ENCODE assay signal across 33 cellular contexts in genomic region chr17:34620458-34620857, GRCh38. TPM values are rescaled to one million over a fixed set of nuclear protein-coding genes. Genes with fewer than 3 reads are reported as not detected.
DNase-seq lines count a peak whose midpoint lies in the region; ATAC-seq and TF ChIP-seq lines count a peak whose summit lies in the region.
"Had no signal": no experiment of that assay in that cellular context is flagged by ENCODE, and none has a peak within 500 bp of the region (broad histone marks: within the 10 kb centered on the region; RNA-seq: fewer than 3 reads in every experiment).

No MANE protein-coding gene starts in this region.

- TF ChIP-seq CTCF in BE2C (IDR thresholded peaks at IDR 0.05; ENCODE audit: low read depth, low read length) (no peak), foreskin keratinocyte (conservative IDR thresholded peaks at IDR 0.05) (no peak)

- H3K27ac ChIP-seq in foreskin keratinocyte, result no peak overlapping the region
- H3K27ac ChIP-seq: esophagus squamous epithelium, gastrocnemius medialis, neutrophil, upper lobe of left lung had no signal

- H3K4me3 ChIP-seq in BE2C (ENCODE audit: low read depth, low read length), result no peak overlapping the region
- H3K4me3 ChIP-seq: esophagus squamous epithelium, gastrocnemius medialis, upper lobe of left lung had no signal

- H3K9me3 Mint-ChIP-seq in T-helper 2 cell treated with Interferon-gamma antibody and Interleukin-4, amounts not matched to agents 5 μg/mL and 100 μg/mL, for 36 hours, result no peaks in the 10 kb centered on the region
- H3K9me3 Mint-ChIP-seq: activated CD4-positive, alpha-beta T cell treated with anti-CD3 and anti-CD28 coated beads, Interleukin-2, amount 10 ng/mL, durations not matched to agents 7 days and 5 days; activated naive CD8-positive, alpha-beta T cell treated with anti-CD3 and anti-CD28 coated beads, Interleukin-2, amount 50 U/mL, for 24 hours; activated T-cell treated with anti-CD3 and anti-CD28 coated beads, Interleukin-2, amount 50 U/mL, for 24 hours; central memory CD8-positive, alpha-beta T cell; dendritic cell treated with granulocyte-macrophage colony-stimulating factor and Interleukin-4, amounts not matched to agents 40 ng/mL and 50 ng/mL, for 4 days; endodermal cell; immature natural killer cell; memory B cell; stimulated activated effector memory CD8-positive, alpha-beta T cell treated with anti-CD3 and anti-CD28 coated beads, Interleukin-12 subunit alpha, Interleukin-12 subunit beta, amount 100 ng/mL, for 72 hours; WTC11 had no signal

- H3K4me1 Mint-ChIP-seq in T-helper 2 cell treated with Interferon-gamma antibody and Interleukin-4, amounts not matched to agents 5 μg/mL and 100 μg/mL, for 36 hours (ENCODE audit: low read depth), result no peaks in the 10 kb centered on the region
- H3K4me1 Mint-ChIP-seq: activated CD4-positive, alpha-beta T cell treated with anti-CD3 and anti-CD28 coated beads, Interleukin-2, amount 10 ng/mL, durations not matched to agents 7 days and 5 days; activated naive CD8-positive, alpha-beta T cell treated with anti-CD3 and anti-CD28 coated beads, Interleukin-2, amount 50 U/mL, for 24 hours; CD14-positive monocyte; central memory CD8-positive, alpha-beta T cell; immature natural killer cell; memory B cell; stimulated activated effector memory CD8-positive, alpha-beta T cell treated with anti-CD3 and anti-CD28 coated beads, Interleukin-12 subunit alpha, Interleukin-12 subunit beta, amount 100 ng/mL, for 72 hours had no signal

- H3K27ac Mint-ChIP-seq in T-helper 2 cell treated with Interferon-gamma antibody and Interleukin-4, amounts not matched to agents 5 μg/mL and 100 μg/mL, for 36 hours, result no peak overlapping the region
- H3K27ac Mint-ChIP-seq: activated CD4-positive, alpha-beta T cell treated with anti-CD3 and anti-CD28 coated beads, Interleukin-2, amount 10 ng/mL, durations not matched to agents 7 days and 5 days; activated naive CD8-positive, alpha-beta T cell treated with anti-CD3 and anti-CD28 coated beads, Interleukin-2, amount 50 U/mL, for 24 hours; activated T-cell treated with anti-CD3 and anti-CD28 coated beads, Interleukin-2, amount 50 U/mL, for 24 hours; CD14-positive monocyte; dendritic cell treated with granulocyte-macrophage colony-stimulating factor and Interleukin-4, amounts not matched to agents 40 ng/mL and 50 ng/mL, for 4 days; endodermal cell; immature natural killer cell; memory B cell; progenitor cell of endocrine pancreas; stimulated activated effector memory CD8-positive, alpha-beta T cell treated with anti-CD3 and anti-CD28 coated beads, Interleukin-12 subunit alpha, Interleukin-12 subunit beta, amount 100 ng/mL, for 72 hours had no signal

- H3K4me1 ChIP-seq in BE2C, result peaks cover 68% of the 10 kb centered on the region
- H3K4me1 ChIP-seq in foreskin keratinocyte, result no peaks in the 10 kb centered on the region
- H3K4me1 ChIP-seq: esophagus squamous epithelium, gastrocnemius medialis, upper lobe of left lung had no signal

- H3K27me3 Mint-ChIP-seq in T-helper 2 cell treated with Interferon-gamma antibody and Interleukin-4, amounts not matched to agents 5 μg/mL and 100 μg/mL, for 36 hours (ENCODE audit: low read depth), result peaks cover 38% of the 10 kb centered on the region

- peak; percentile 63 for ATAC-seq in foreskin keratinocyte
- ATAC-seq in HG02852 (IDR thresholded peaks at IDR 0.05; ENCODE audit: unreplicated experiment), result no peak
- ATAC-seq: activated naive CD8-positive, alpha-beta T cell treated with anti-CD3 and anti-CD28 coated beads, Interleukin-2, amount 50 U/mL, for 24 hours; gastrocnemius medialis; sciatic nerve; stimulated activated effector memory CD8-positive, alpha-beta T cell treated with anti-CD3 and anti-CD28 coated beads, Interleukin-12 subunit alpha, Interleukin-12 subunit beta, amount 100 ng/mL, for 72 hours; WTC11 had no signal

- H3K27me3 ChIP-seq in BE2C (no peaks in the 10 kb centered on the region), foreskin keratinocyte (peaks cover 26% of the 10 kb centered on the region)
- H3K27me3 ChIP-seq: upper lobe of left lung had no signal

- no peaks in the 10 kb centered on the region for H3K9me3 ChIP-seq in BE2C
- H3K9me3 ChIP-seq: esophagus squamous epithelium, gastrocnemius medialis, neutrophil, upper lobe of left lung had no signal

- H3K36me3 ChIP-seq in BE2C, result no peaks in the 10 kb centered on the region
- H3K36me3 ChIP-seq: esophagus squamous epithelium, gastrocnemius medialis, neutrophil, upper lobe of left lung had no signal

- peak; percentile 79 for DNase-seq in BE2C
- DNase-seq in ELF-1 (ENCODE audit: low read depth, low spot score), result peak; percentile 47
- DNase-seq in NCI-H345 treated with DMSO at 0.1 percent for 48 hours (lab: John Stamatoyannopoulos, UW; ENCODE audit: unreplicated experiment), result peak; percentile 47
- peak in 1 of 2 donors; percentile 31 for DNase-seq in foreskin keratinocyte
- DNase-seq in T-helper 2 cell treated with Interferon-gamma antibody and Interleukin-4, amounts not matched to agents 5 μg/mL and 100 μg/mL, for 36 hours (ENCODE audit: low spot score), result no peak
- DNase-seq in HUDEP-2 (lab: John Stamatoyannopoulos, UW; ENCODE audit: unreplicated experiment in 76 of 76), result no peak
- DNase-seq: activated CD4-positive, alpha-beta T cell treated with anti-CD3 and anti-CD28 coated beads, Interleukin-2, amount 10 ng/mL, durations not matched to agents 7 days and 5 days; activated naive CD8-positive, alpha-beta T cell treated with anti-CD3 and anti-CD28 coated beads, Interleukin-2, amount 50 U/mL, for 24 hours; activated T-cell treated with anti-CD3 and anti-CD28 coated beads, Interleukin-2, amount 50 U/mL, for 24 hours; Calu3; DND-41; endodermal cell; esophagus squamous epithelium; gastrocnemius medialis; hippocampal formation; immature natural killer cell; IMR-90; NCI-H748 treated with DMSO at 0.1 percent for 48 hours; stimulated activated CD4-positive, alpha-beta T cell treated with anti-CD3 and anti-CD28 coated beads, Interleukin-4, amount 100 ng/mL, for 24 hours; T1000; upper lobe of left lung had no signal

- no peak overlapping the region for H3K4me3 Mint-ChIP-seq in T-helper 2 cell treated with Interferon-gamma antibody and Interleukin-4, amounts not matched to agents 5 μg/mL and 100 μg/mL, for 36 hours
- H3K4me3 Mint-ChIP-seq: activated CD4-positive, alpha-beta T cell treated with anti-CD3 and anti-CD28 coated beads, Interleukin-2, amount 10 ng/mL, durations not matched to agents 7 days and 5 days; activated naive CD8-positive, alpha-beta T cell treated with anti-CD3 and anti-CD28 coated beads, Interleukin-2, amount 50 U/mL, for 24 hours; activated T-cell treated with anti-CD3 and anti-CD28 coated beads, Interleukin-2, amount 50 U/mL, for 24 hours; CD14-positive monocyte; central memory CD8-positive, alpha-beta T cell; dendritic cell treated with granulocyte-macrophage colony-stimulating factor and Interleukin-4, amounts not matched to agents 40 ng/mL and 50 ng/mL, for 4 days; endodermal cell; immature natural killer cell; memory B cell; stimulated activated effector memory CD8-positive, alpha-beta T cell treated with anti-CD3 and anti-CD28 coated beads, Interleukin-12 subunit alpha, Interleukin-12 subunit beta, amount 100 ng/mL, for 72 hours; WTC11 had no signal

- H3K36me3 Mint-ChIP-seq in T-helper 2 cell treated with Interferon-gamma antibody and Interleukin-4, amounts not matched to agents 5 μg/mL and 100 μg/mL, for 36 hours (ENCODE audit: low read depth), result no peaks in the 10 kb centered on the region
- H3K36me3 Mint-ChIP-seq: CD14-positive monocyte; immature natural killer cell; memory B cell; stimulated activated effector memory CD8-positive, alpha-beta T cell treated with anti-CD3 and anti-CD28 coated beads, Interleukin-12 subunit alpha, Interleukin-12 subunit beta, amount 100 ng/mL, for 72 hours; WTC11 had no signal

RNA-seq across cellular contexts. Expression of gene TMEM132E, which starts 41.1 kb away (rescaled TPM):
- 41.4 TPM for polyA plus RNA-seq in BE2C (2012; ENCODE audit: insufficient read depth, insufficient read length, low read depth)
- not detected in 2 replicates for total RNA-seq in foreskin keratinocyte
- polyA plus RNA-seq in foreskin keratinocyte, result not detected in 2 replicates
- total RNA-seq: activated CD4-positive, alpha-beta T cell treated with anti-CD3 and anti-CD28 coated beads, Interleukin-2, amount 10 ng/mL, durations not matched to agents 7 days and 5 days; gastrocnemius medialis; IMR-90; myocyte; OCI-LY7 had no signal
- polyA plus RNA-seq: CD14-positive monocyte, IMR-90 had no signal

Comparison
In these comparisons a context has a peak if more than half of its experiments do, and no peak if none do; other contexts are left out.
1. DNase-seq: peak in BE2C (single experiment), ELF-1 (single experiment) and NCI-H345 treated with DMSO at 0.1 percent for 48 hours (single experiment); none in T-helper 2 cell treated with Interferon-gamma antibody and Interleukin-4, amounts not matched to agents 5 μg/mL and 100 μg/mL, for 36 hours (single experiment) and HUDEP-2 (0 of 76).